Comparison of ENCODE assay signal across 8 cellular contexts in genomic region chr7:105268511-105269392, GRCh38.
DNase-seq lines count a peak whose midpoint lies in the region; ATAC-seq lines count a peak whose summit lies in the region.

No MANE protein-coding gene starts in this region.

- ATAC-seq in GM19452 (IDR thresholded peaks at IDR 0.05; ENCODE audit: unreplicated experiment): peak; percentile 78

- H3K36me3 ChIP-seq in thymus (ENCODE audit: control insufficient read depth, insufficient read depth): no peaks in the 10 kb centered on the region

- H3K4me3 ChIP-seq in thymus (ENCODE audit: low read length): peak overlapping the region; percentile 79

- peak overlapping the region; percentile 82 for H3K27ac ChIP-seq in thymus (ENCODE audit: low read depth)

- no peaks in the 10 kb centered on the region for H3K9me3 ChIP-seq in thymus (ENCODE audit: control insufficient read depth)

- peak; percentile 67 for DNase-seq in DMS53 (lab: John Stamatoyannopoulos, UW)
- DNase-seq in HT-29 (ENCODE audit: low spot score): peak; percentile 69
- DNase-seq in RPMI7951 (ENCODE audit: low read depth): peak; percentile 67
- DNase-seq in dedifferentiated amniotic fluid mesenchymal stem cell (ENCODE audit: extremely low spot score): peak; percentile 43
- DNase-seq in lung microvascular endothelial cell (ENCODE audit: low read depth in 2 of 2): peak; percentile 59 to 60
- no peak for DNase-seq in activated gamma-delta T cell (lab: John Stamatoyannopoulos, UW)

- 2% methylated on average over 6 of the region's 6 CpGs for WGBS in thymus

- peaks cover 10% of the 10 kb centered on the region for H3K4me1 ChIP-seq in thymus (ENCODE audit: control insufficient read depth, insufficient read depth, low read length)

- no peaks in the 10 kb centered on the region for H3K27me3 ChIP-seq in thymus (ENCODE audit: control insufficient read depth, insufficient read depth)
